ENCODE assay signal across 6 cellular contexts in the genomic region with DNA sequence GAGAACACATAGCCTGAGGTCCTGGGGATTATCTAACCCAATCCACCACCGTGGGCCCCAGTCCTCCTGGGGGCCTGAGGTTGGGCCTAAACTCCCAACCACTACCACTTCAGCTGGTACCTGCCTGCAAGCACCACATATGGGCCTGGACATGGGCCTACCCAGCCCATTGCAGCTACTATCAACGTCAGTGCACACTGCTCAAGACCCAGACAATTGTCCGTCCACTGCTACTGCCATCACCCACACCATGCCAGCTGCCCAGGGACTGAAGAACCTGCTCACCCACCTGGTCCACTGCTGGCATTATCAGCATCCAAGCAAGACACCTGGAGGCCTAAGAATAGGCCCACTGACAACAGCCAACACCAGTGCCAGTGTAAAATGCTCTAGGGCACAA.
"Had no signal": no experiment of that assay in that cellular context is flagged by ENCODE, and none has a peak within 500 bp of the region (broad histone marks: within the 10 kb centered on the region; RNA-seq: fewer than 3 reads in every experiment).

No MANE protein-coding gene starts in this region.

- H3K4me3 Mint-ChIP-seq: IgD-negative memory B cell had no signal

- H3K4me1 Mint-ChIP-seq: IgD-negative memory B cell had no signal

- H3K27me3 Mint-ChIP-seq: IgD-negative memory B cell had no signal

- H3K27ac Mint-ChIP-seq: IgD-negative memory B cell had no signal

- ATAC-seq: HepG2, K562 had no signal

- H3K4me3 ChIP-seq: K562 had no signal

- H3K36me3 Mint-ChIP-seq: IgD-negative memory B cell had no signal

- H3K27ac ChIP-seq: HL-60 had no signal

- DNase-seq: IMR-90, KG1 had no signal
